18 cellular contexts compared by ENCODE assay signal in genomic region chr12:63805704-63806672, GRCh38. TPM values are rescaled to one million over a fixed set of nuclear protein-coding genes. Genes with fewer than 3 reads are reported as not detected.
A peak's percentile ranks its signal among the peaks of the same experiment; 100 is the strongest.
DNase-seq lines count a peak whose midpoint lies in the region; ATAC-seq and TF ChIP-seq lines count a peak whose summit lies in the region.
"Had no signal": no experiment of that assay in that cellular context is flagged by ENCODE, and none has a peak within 500 bp of the region (broad histone marks: within the 10 kb centered on the region; RNA-seq: fewer than 3 reads in every experiment).

No MANE protein-coding gene starts in this region.

- H3K4me2 ChIP-seq in GM23248 (ENCODE audit: unreplicated experiment), result no peak overlapping the region

- no peaks in the 10 kb centered on the region for H3K79me2 ChIP-seq in GM23248 (ENCODE audit: insufficient read depth)

- no peak overlapping the region for H3K9ac ChIP-seq in GM23248

- 74% methylated on average over 3 of the region's 3 CpGs for WGBS in esophagus muscularis mucosa
- 86 to 90% methylated on average over 3 of the region's 3 CpGs for WGBS in GM23248 (ENCODE audit: low coverage in 1 of 2, low lambda C conversion rate in 2 of 2, missing lambda C conversion rate in 2 of 2), 2 experiments

- H3K27me3 ChIP-seq in esophagus muscularis mucosa (no peaks in the 10 kb centered on the region), GM23248 (replicated peaks; ENCODE audit: insufficient read depth) (no peaks in the 10 kb centered on the region)
- H3K27me3 ChIP-seq: ascending aorta had no signal

- no peaks in the 10 kb centered on the region for H4K20me1 ChIP-seq in GM23248 (ENCODE audit: insufficient read depth)

- H3K9me2 ChIP-seq in GM23248 (ENCODE audit: insufficient read depth), result no peaks in the 10 kb centered on the region

- intact Hi-C loops in esophagus muscularis mucosa (cut with DNase I), result loop anchor here (10.0 kb wide), 1 partner anchor 141 kb away; the partner anchor contains the start of gene DPY19L2

- H3F3A ChIP-seq in GM23248 (ENCODE audit: insufficient read depth), result no peaks in the 10 kb centered on the region

- TF ChIP-seq EP300 in esophagus muscularis mucosa (IDR thresholded peaks at IDR 0.05), result no peak

- DNase-seq in DMS53 (lab: John Stamatoyannopoulos, UW), result peak; percentile 97
- peak; percentile 71 for DNase-seq in NCI-H1436 treated with DMSO at 0.1 percent for 48 hours (lab: John Stamatoyannopoulos, UW)
- DNase-seq in NCI-H748 (lab: John Stamatoyannopoulos, UW; ENCODE audit: unreplicated experiment), result peak; percentile 95
- peak; percentile 67 for DNase-seq in left lobe of liver (ENCODE audit: low spot score)
- no peak for DNase-seq in germinal center (ENCODE audit: low spot score)
- DNase-seq in esophagus muscularis mucosa (ENCODE audit: extremely low spot score), result no peak
- no peak for DNase-seq in GM23248
- DNase-seq: activated CD4-positive, alpha-beta T cell treated with anti-CD3 and anti-CD28 coated beads for 1 hour; activated CD8-positive, alpha-beta memory T cell treated with anti-CD3 and anti-CD28 coated beads, Interleukin-2, amount 50 U/mL, for 4 hours; activated gamma-delta T cell treated with Interleukin-2 at 50 U/mL for 16 hours; cortex of kidney; glutamatergic neuron; immature natural killer cell; mesendoderm; stimulated activated CD4-positive, alpha-beta T cell treated with anti-CD3 and anti-CD28 coated beads, Interleukin-1b, Interleukin-23, amount 100 ng/mL, for 48 hours; T-helper 17 cell had no signal

- TF ChIP-seq POLR2A in esophagus muscularis mucosa (IDR thresholded peaks at IDR 0.05; ENCODE audit: low read depth), result no peak

- H3K27ac ChIP-seq in esophagus muscularis mucosa (replicated peaks in 1 of 4), result no peak overlapping the region
- no peak overlapping the region for H3K27ac ChIP-seq in GM23248
- H3K27ac ChIP-seq: ascending aorta had no signal

- H3K4me1 ChIP-seq in esophagus muscularis mucosa (no peaks in the 10 kb centered on the region), GM23248 (ENCODE audit: insufficient read depth) (no peaks in the 10 kb centered on the region)
- H3K4me1 ChIP-seq: ascending aorta had no signal

- no peak for TF ChIP-seq CTCF in esophagus muscularis mucosa (IDR thresholded peaks at IDR 0.05)

- no peak overlapping the region for H2AFZ ChIP-seq in GM23248

- H3K9me3 ChIP-seq in esophagus muscularis mucosa (no peaks in the 10 kb centered on the region), GM23248 (ENCODE audit: low read depth) (no peaks in the 10 kb centered on the region)
- H3K9me3 ChIP-seq: ascending aorta had no signal

- H3K4me3 ChIP-seq in esophagus muscularis mucosa (no peak overlapping the region), GM23248 (no peak overlapping the region)
- H3K4me3 ChIP-seq: ascending aorta had no signal

- peaks cover 0 to 46% (median 16%) of the 10 kb centered on the region in 4 donors for H3K36me3 ChIP-seq in esophagus muscularis mucosa
- no peaks in the 10 kb centered on the region for H3K36me3 ChIP-seq in GM23248 (ENCODE audit: low read depth)

- in situ Hi-C loops in GM23248 (cut with MboI), result no loop called here

- ATAC-seq in left lobe of liver (peak; percentile 96), HG03378 (IDR thresholded peaks at IDR 0.05; ENCODE audit: unreplicated experiment) (no peak)
- ATAC-seq: T-helper 17 cell had no signal

RNA-seq across cellular contexts. Expression of gene RXYLT1, which starts 26.3 kb away (rescaled TPM):
- total RNA-seq in left lobe of liver (9.8 TPM), esophagus muscularis mucosa (10 to 100 TPM in 3 of 4 donors, 1 to 10 TPM in 1; 8.3 to 19.8 (median 12.7) TPM)
- 12.1 and 19.9 TPM in 2 replicates for total RNA-seq in GM23248 (2014; rRNA removed; shearing (Covaris generic))
- 15.4 and 17.1 TPM in 2 replicates for polyA plus RNA-seq in GM23248 (2016; fragmentation: Nextera tagmentation; extraction: Ambion mirVana)

RNA-seq across cellular contexts. Expression of gene SRGAP1, which starts 38.5 kb away (rescaled TPM):
- total RNA-seq in left lobe of liver (1.1 TPM), esophagus muscularis mucosa (10 to 100 TPM in 3 of 4 donors, 1 to 10 TPM in 1; 7.6 to 17.5 (median 14.6) TPM)
- 12.4 and 13.0 TPM in 2 replicates for total RNA-seq in GM23248 (2014; rRNA removed; shearing (Covaris generic))
- polyA plus RNA-seq in GM23248 (2016; fragmentation: Nextera tagmentation; extraction: Ambion mirVana), result 27.0 and 29.4 TPM in 2 replicates

Comparison
In these comparisons a context has a peak if more than half of its experiments do, and no peak if none do; other contexts are left out.
1. DNase-seq: peak in DMS53 (single experiment), NCI-H1436 treated with DMSO at 0.1 percent for 48 hours (single experiment), NCI-H748 (single experiment) and left lobe of liver (single experiment); none in germinal center (single experiment), esophagus muscularis mucosa (single experiment) and GM23248 (single experiment).